In the genomic region with DNA sequence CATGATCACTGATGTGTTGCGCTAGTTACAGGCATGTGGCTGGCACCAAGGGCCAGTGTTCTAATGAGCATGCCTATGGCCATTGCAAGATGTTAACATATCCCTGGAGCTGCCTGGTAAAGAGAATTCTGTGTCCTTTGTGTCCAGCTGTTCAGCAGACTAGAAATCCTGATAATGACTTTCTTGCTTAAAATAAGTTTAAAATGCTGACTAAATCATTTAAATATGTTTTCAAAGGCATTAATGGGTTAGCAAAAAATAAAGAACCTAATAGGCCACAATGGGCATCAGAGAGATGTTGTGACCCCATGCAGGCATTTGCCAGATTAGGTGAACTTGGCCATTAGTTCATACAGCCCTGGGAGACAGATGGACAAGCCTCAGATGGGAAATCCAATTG, we compare ENCODE assay signal across 34 cellular contexts.
DNase-seq lines count a peak whose midpoint lies in the region; ATAC-seq, FAIRE-seq and TF ChIP-seq lines count a peak whose summit lies in the region.
"Had no signal": no experiment of that assay in that cellular context is flagged by ENCODE, and none has a peak within 500 bp of the region (broad histone marks: within the 10 kb centered on the region; RNA-seq: fewer than 3 reads in every experiment).

No MANE protein-coding gene starts in this region.

- no peaks in the 10 kb centered on the region for H3K27me3 ChIP-seq in HepG2 (ENCODE audit: control insufficient read depth in 1 of 2, insufficient read depth in 2 of 2, low read length in 2 of 2)
- no peaks in the 10 kb centered on the region for H3K27me3 ChIP-seq in right lobe of liver
- no peaks in the 10 kb centered on the region for H3K27me3 ChIP-seq in IMR-90 (ENCODE audit: control insufficient read depth, insufficient read depth, low read length)
- H3K27me3 ChIP-seq: BE2C; BLaER1; BLaER1 treated with 17β-estradiol and CSF1 and Interleukin-3, amounts not matched to agents 10 nM and 100 nM had no signal

- no peak overlapping the region for H3K4me3 Mint-ChIP-seq in endothelial cell (ENCODE audit: unreplicated experiment)
- H3K4me3 Mint-ChIP-seq: B cell; CD14-positive monocyte; CD4-positive, alpha-beta memory T cell; CD4-positive, alpha-beta T cell; CD4-positive, CD25-positive, alpha-beta regulatory T cell; CD8-positive, alpha-beta memory T cell; CD8-positive, alpha-beta T cell had no signal

- no peaks in the 10 kb centered on the region for H3K9me1 ChIP-seq in IMR-90 (ENCODE audit: insufficient read depth, low read length)

- in situ Hi-C loops in HepG2 (cut with HindIII; ENCODE audit: extremely low pct_ligation_motif_present, low pct_unique_long_range_greater_than_20kb) (no loop called here), IMR-90 (cut with MboI; ENCODE audit: low sequenced_read_pairs) (no loop called here)

- FAIRE-seq in HepG2 (lab: Jason Lieb, UNC) (no peak), A549 (lab: Jason Lieb, UNC) (no peak)
- FAIRE-seq: A204.1, D721Med had no signal

- no peak overlapping the region for H3K18ac ChIP-seq in IMR-90 (ENCODE audit: low read depth, low read length)

- POLR2A ChIA-PET in HepG2 (lab: Yijun Ruan, JAX) (no interaction called here), A549 (lab: Yijun Ruan, JAX) (no interaction called here), IMR-90 (lab: Charles Lee; ENCODE audit: unreplicated experiment) (no interaction called here)

- H2BK15ac ChIP-seq in IMR-90 (ENCODE audit: low read depth, low read length), result no peak overlapping the region

- H3K4me2 ChIP-seq in HepG2 (ENCODE audit: low read depth, low read length) (no peak overlapping the region), A549 (no peak overlapping the region), IMR-90 (ENCODE audit: low read depth, low read length) (no peak overlapping the region)
- H3K4me2 ChIP-seq: BLaER1; BLaER1 treated with 17β-estradiol and CSF1 and Interleukin-3, amounts not matched to agents 10 nM and 100 nM had no signal

- H3K4me1 ChIP-seq in HepG2 (ENCODE audit: insufficient read depth, low read length), result no peaks in the 10 kb centered on the region
- H3K4me1 ChIP-seq in right lobe of liver, result no peaks in the 10 kb centered on the region
- H3K4me1 ChIP-seq in A549, result no peaks in the 10 kb centered on the region
- no peaks in the 10 kb centered on the region for H3K4me1 ChIP-seq in IMR-90 (ENCODE audit: control insufficient read depth, insufficient read depth, low read length)
- H3K4me1 ChIP-seq: BE2C, BLaER1, Caco-2 had no signal

- H3K36me3 Mint-ChIP-seq in endothelial cell (ENCODE audit: low read depth, unreplicated experiment), result no peaks in the 10 kb centered on the region
- H3K36me3 Mint-ChIP-seq: CD14-positive monocyte; CD4-positive, alpha-beta memory T cell; CD4-positive, CD25-positive, alpha-beta regulatory T cell; CD8-positive, alpha-beta memory T cell; CD8-positive, alpha-beta T cell had no signal

- H2AFZ ChIP-seq in HepG2 (ENCODE audit: low read length) (no peak overlapping the region), IMR-90 (replicated peaks; ENCODE audit: low read length, poor library complexity) (no peak overlapping the region)

- H3K14ac ChIP-seq in IMR-90 (replicated peaks; ENCODE audit: low read depth, low read length), result no peak overlapping the region

- dilution Hi-C loops in IMR-90 (cut with HindIII; ENCODE audit: low sequenced_read_pairs, unreplicated experiment), result no loop called here

- H3K9me3 ChIP-seq in HepG2 (ENCODE audit: low read length) (peaks cover 90% of the 10 kb centered on the region), right lobe of liver (no peaks in the 10 kb centered on the region), A549 (peaks cover 12% of the 10 kb centered on the region; the same call in 2 of the 3 replicates), IMR-90 (ENCODE audit: control insufficient read depth, insufficient read depth, low read length) (no peaks in the 10 kb centered on the region)
- H3K9me3 ChIP-seq: BE2C, BLaER1, Caco-2 had no signal

- H3K4me1 Mint-ChIP-seq in endothelial cell (ENCODE audit: unreplicated experiment), result no peaks in the 10 kb centered on the region
- H3K4me1 Mint-ChIP-seq: B cell; CD14-positive monocyte; CD4-positive, alpha-beta memory T cell; CD4-positive, CD25-positive, alpha-beta regulatory T cell; CD8-positive, alpha-beta memory T cell had no signal

- no peak overlapping the region for H3K27ac Mint-ChIP-seq in endothelial cell (ENCODE audit: unreplicated experiment)
- H3K27ac Mint-ChIP-seq: B cell; CD14-positive monocyte; CD4-positive, alpha-beta memory T cell; CD4-positive, alpha-beta T cell; CD4-positive, CD25-positive, alpha-beta regulatory T cell; CD8-positive, alpha-beta memory T cell; CD8-positive, alpha-beta T cell had no signal

- no peak for TF ChIP-seq RAD21 in HepG2 (CRISPR knock-in tag; IDR thresholded peaks at IDR 0.05)
- TF ChIP-seq RAD21 in A549 (conservative IDR thresholded peaks at IDR 0.05 in 1 of 2, IDR thresholded peaks at IDR 0.05 in 1 of 2), result no peak
- no peak for TF ChIP-seq RAD21 in IMR-90 (IDR thresholded peaks at IDR 0.05; ENCODE audit: low read length)

- CTCF ChIA-PET in HepG2 (lab: Yijun Ruan, JAX; ENCODE audit: low intra/inter-chr PET ratio, low total read pairs), result no interaction called here
- CTCF ChIA-PET in A549 (lab: Yijun Ruan, JAX), result no interaction called here
- CTCF ChIA-PET in IMR-90 (lab: Yijun Ruan, JAX), result no interaction called here

- no peak overlapping the region for H2AK9ac ChIP-seq in IMR-90 (replicated peaks; ENCODE audit: low read depth, low read length, poor library complexity)

- 100% methylated on average over 1 of the region's 1 CpG for WGBS in HepG2 (ENCODE audit: low lambda C conversion rate)
- WGBS in right lobe of liver (ENCODE audit: insufficient coverage, low coverage, low lambda C conversion rate, missing lambda C conversion rate), result no CpG with 5 or more reads among the region's 1 CpG
- 100% methylated on average over 1 of the region's 1 CpG for WGBS in A549 (ENCODE audit: missing lambda C conversion rate)
- WGBS in IMR-90 (ENCODE audit: extremely low coverage in 2 of 2, insufficient read length in 1 of 2), 2 experiments, result no CpG with 5 or more reads among the region's 1 CpG

- H4K5ac ChIP-seq in IMR-90 (ENCODE audit: low read depth, low read length), result no peak overlapping the region

- BruUV-seq in HepG2 (replicated peaks; lab: Mats Ljungman, UMichigan), result no TSS peak
- no TSS peak for BruUV-seq in IMR-90 (replicated peaks; lab: Mats Ljungman, UMichigan)

- ATAC-seq in HepG2 (no peak), right lobe of liver (no peak), A549 (no peak), IMR-90 (ENCODE audit: low read depth) (no peak)
- ATAC-seq: CD8-positive, alpha-beta T cell had no signal

- no peak overlapping the region for H3K4me3 ChIP-seq in HepG2 (replicated peaks in 1 of 3; ENCODE audit: insufficient read depth in 1 of 3, low read depth in 2 of 3, low read length in 3 of 3)
- H3K4me3 ChIP-seq in right lobe of liver, result no peak overlapping the region
- H3K4me3 ChIP-seq in A549, result no peak overlapping the region
- no peak overlapping the region for H3K4me3 ChIP-seq in IMR-90 (ENCODE audit: insufficient read depth, low read depth, low read length)
- H3K4me3 ChIP-seq: BLaER1; BLaER1 treated with 17β-estradiol and CSF1 and Interleukin-3, amounts not matched to agents 10 nM and 100 nM had no signal

- no peak overlapping the region for H3K4ac ChIP-seq in IMR-90 (ENCODE audit: low read depth, low read length)

- DNase-seq in HepG2 (ENCODE audit: low spot score), result no peak
- no peak for DNase-seq in right lobe of liver
- no peak for DNase-seq in A549 (ENCODE audit: low read depth in 1 of 2, low spot score in 1 of 2)
- no peak for DNase-seq in IMR-90
- DNase-seq in SHP77 (lab: John Stamatoyannopoulos, UW), result no peak
- DNase-seq in endothelial cell (ENCODE audit: low spot score), result no peak
- DNase-seq: 8988T; ACHN; AML-193; BE2C; C1 segment of cervical spinal cord; Caco-2; Calu3; CD4-positive, alpha-beta memory T cell; CD4-positive, alpha-beta T cell; CD4-positive, CD25-positive, alpha-beta regulatory T cell; CD8-positive, alpha-beta memory T cell; CD8-positive, alpha-beta T cell; COR-L47; DMS 273 treated with DMSO at 0.1 percent for 48 hours; DMS153; DMS53; DMS79; DMS79 treated with DMSO at 0.1 percent for 48 hours; DND-41; EL had no signal

- H3K79me1 ChIP-seq in IMR-90 (ENCODE audit: low read depth in 1 of 2, low read length in 2 of 2), result no peaks in the 10 kb centered on the region

- H4K20me1 ChIP-seq in HepG2 (ENCODE audit: insufficient read depth, low read length) (no peaks in the 10 kb centered on the region), IMR-90 (ENCODE audit: insufficient read depth, low read length) (no peaks in the 10 kb centered on the region)
- H4K20me1 ChIP-seq: BLaER1; BLaER1 treated with 17β-estradiol and CSF1 and Interleukin-3, amounts not matched to agents 10 nM and 100 nM had no signal

- TF ChIP-seq EP300 in HepG2 (IDR thresholded peaks at IDR 0.05; ENCODE audit: low read depth in 2 of 2, low read length in 2 of 2) (no peak), HepG2 (CRISPR knock-in tag; IDR thresholded peaks at IDR 0.05; ENCODE audit: borderline replicate concordance) (no peak), A549 (IDR thresholded peaks at IDR 0.05) (no peak)

- TF ChIP-seq CTCF in HepG2 (CRISPR knock-in tag; IDR thresholded peaks at IDR 0.05), result no peak
- no peak for TF ChIP-seq CTCF in right lobe of liver (IDR thresholded peaks at IDR 0.05)
- TF ChIP-seq CTCF in A549 (IDR thresholded peaks at IDR 0.05), result no peak
- TF ChIP-seq CTCF in IMR-90 (conservative IDR thresholded peaks at IDR 0.05; ENCODE audit: low read depth, low read length), result no peak
- no peak for TF ChIP-seq CTCF in endothelial cell (IDR thresholded peaks at IDR 0.05; ENCODE audit: unreplicated experiment)

- H2BK20ac ChIP-seq in IMR-90 (ENCODE audit: low read depth, low read length), result no peak overlapping the region

- H3K27me3 Mint-ChIP-seq in endothelial cell (ENCODE audit: unreplicated experiment), result no peaks in the 10 kb centered on the region
- H3K27me3 Mint-ChIP-seq: CD4-positive, alpha-beta memory T cell; CD4-positive, alpha-beta T cell; CD4-positive, CD25-positive, alpha-beta regulatory T cell had no signal

- TF ChIP-seq POLR2A in HepG2 (IDR thresholded peaks at IDR 0.05; ENCODE audit: insufficient read depth in 1 of 2, low read depth in 2 of 2, low read length in 2 of 2), result no peak
- no peak for TF ChIP-seq POLR2A in right lobe of liver (IDR thresholded peaks at IDR 0.05)
- no peak for TF ChIP-seq POLR2A in A549 (IDR thresholded peaks at IDR 0.05; ENCODE audit: low read length)
- TF ChIP-seq POLR2A in IMR-90 (IDR thresholded peaks at IDR 0.05; ENCODE audit: low read depth, low read length), result no peak

- H2AK5ac ChIP-seq in IMR-90 (ENCODE audit: low read depth, low read length), result no peak overlapping the region

- H3K27ac ChIP-seq in HepG2 (ENCODE audit: extremely low read length, insufficient read depth, low read length), result no peak overlapping the region
- H3K27ac ChIP-seq in right lobe of liver, result no peak overlapping the region
- no peak overlapping the region for H3K27ac ChIP-seq in A549
- no peak overlapping the region for H3K27ac ChIP-seq in IMR-90 (ENCODE audit: insufficient read depth, low read length)
- H3K27ac ChIP-seq: 22Rv1; BLaER1; BLaER1 treated with 17β-estradiol and CSF1 and Interleukin-3, amounts not matched to agents 10 nM and 100 nM; C4-2B had no signal

- H2BK120ac ChIP-seq in IMR-90 (ENCODE audit: low read depth, low read length), result no peak overlapping the region

- H2BK5ac ChIP-seq in IMR-90 (ENCODE audit: low read depth, low read length, poor library complexity, severe bottlenecking), result no peak overlapping the region

- no peak overlapping the region for H4K91ac ChIP-seq in IMR-90 (ENCODE audit: insufficient read depth, low read depth, low read length)

- intact Hi-C loops in HepG2 (cut with micrococcal nuclease; ENCODE audit: unreplicated experiment) (no loop called here), right lobe of liver (cut with DNase I) (no loop called here), IMR-90 (cut with micrococcal nuclease) (no loop called here)

- H3K79me2 ChIP-seq in HepG2 (ENCODE audit: insufficient read depth, low read length), result no peaks in the 10 kb centered on the region

- no peaks in the 10 kb centered on the region for H3K9me3 Mint-ChIP-seq in endothelial cell (ENCODE audit: unreplicated experiment)
- H3K9me3 Mint-ChIP-seq: CD8-positive, alpha-beta T cell had no signal

- H4K8ac ChIP-seq in IMR-90 (ENCODE audit: low read depth in 2 of 2, low read length in 2 of 2), result no peak overlapping the region

- no peak overlapping the region for H3K23ac ChIP-seq in IMR-90 (ENCODE audit: low read depth, low read length)

- no peak overlapping the region for H3K56ac ChIP-seq in IMR-90 (ENCODE audit: extremely low read depth, insufficient read depth, low read length)

- H3K9ac ChIP-seq in HepG2 (ENCODE audit: insufficient read depth, low read depth, low read length) (no peak overlapping the region), IMR-90 (ENCODE audit: low read depth, low read length) (no peak overlapping the region)
- H3K9ac ChIP-seq: BLaER1; BLaER1 treated with 17β-estradiol and CSF1 and Interleukin-3, amounts not matched to agents 10 nM and 100 nM had no signal

- no peaks in the 10 kb centered on the region for H3K36me3 ChIP-seq in HepG2 (replicated peaks in 1 of 2; ENCODE audit: control insufficient read depth in 1 of 2, insufficient read depth in 2 of 2, low read length in 2 of 2)
- no peaks in the 10 kb centered on the region for H3K36me3 ChIP-seq in right lobe of liver
- H3K36me3 ChIP-seq in IMR-90 (ENCODE audit: control insufficient read depth, insufficient read depth, low read length), result no peaks in the 10 kb centered on the region
- H3K36me3 ChIP-seq: BE2C; BLaER1; BLaER1 treated with 17β-estradiol and CSF1 and Interleukin-3, amounts not matched to agents 10 nM and 100 nM had no signal

Comparison
In these comparisons a context has a peak if more than half of its experiments do, and no peak if none do; other contexts are left out.
1. Of the 38 proteins assayed by ChIP-seq in both HepG2 and A549: peak only in HepG2: none; only in A549: none; in both: MAFK; in neither: 37.